In genomic region chr6:51885957-51886356, GRCh38 we compare ENCODE assay signal across 33 cellular contexts.
"Had no signal": no experiment of that assay in that cellular context is flagged by ENCODE, and none has a peak within 500 bp of the region (broad histone marks: within the 10 kb centered on the region; RNA-seq: fewer than 3 reads in every experiment).

No MANE protein-coding gene starts in this region.

- DNase-seq: activated CD4-positive, alpha-beta memory T cell treated with anti-CD3 and anti-CD28 coated beads for 36 hours; activated CD4-positive, alpha-beta T cell treated with anti-CD3 and anti-CD28 coated beads for 1 hour; activated CD4-positive, alpha-beta T cell treated with anti-CD3 and anti-CD28 coated beads for 36 hours; activated CD4-positive, alpha-beta T cell treated with anti-CD3 and anti-CD28 coated beads for 48 hours; activated CD4-positive, alpha-beta T cell treated with anti-CD3 and anti-CD28 coated beads, Interleukin-2, amount 10 ng/mL, durations not matched to agents 7 days and 5 days; activated CD4-positive, alpha-beta T cell treated with anti-CD3 and anti-CD28 coated beads, Interleukin-2, amount 50 U/mL, for 4 hours; activated CD4-positive, CD25-positive, alpha-beta regulatory T cell; activated CD8-positive, alpha-beta memory T cell treated with anti-CD3 and anti-CD28 coated beads, Interleukin-2, amount 50 U/mL, for 4 hours; activated CD8-positive, alpha-beta T cell treated with anti-CD3 and anti-CD28 coated beads for 36 hours; activated effector memory CD4-positive, alpha-beta T cell treated with anti-CD3 and anti-CD28 coated beads, Interleukin-2, amount 50 U/mL, for 16 hours; activated gamma-delta T cell treated with Interleukin-2 at 50 U/mL for 16 hours; activated naive CD4-positive, alpha-beta T cell; activated naive CD4-positive, alpha-beta T cell treated with anti-CD3 and anti-CD28 coated beads for 36 hours; activated naive CD4-positive, alpha-beta T cell treated with anti-CD3 and anti-CD28 coated beads, Interleukin-2, amount 50 U/mL, for 16 hours; activated naive CD8-positive, alpha-beta T cell treated with anti-CD3 and anti-CD28 coated beads for 36 hours; activated T-cell treated with anti-CD3 and anti-CD28 coated beads for 4 hours; activated T-cell treated with anti-CD3 and anti-CD28 coated beads, Interleukin-2, amount 50 U/mL, for 1 hour; activated T-cell treated with anti-CD3 and anti-CD28 coated beads, Interleukin-2, amount 50 U/mL, for 4 hours; activated T-cell treated with anti-CD3 and anti-CD28 coated beads, Interleukin-2, amount 50 U/mL, for 72 hours; adrenal gland; amniotic stem cell; aorta; body of pancreas; brain microvascular endothelial cell; central memory CD4-positive, alpha-beta T cell; T-helper 1 cell; T-helper 2 cell; T-helper 9 cell had no signal

- H3K27me3 ChIP-seq: adrenal gland, brain microvascular endothelial cell, breast epithelium had no signal

- H3K36me3 ChIP-seq: adrenal gland, brain microvascular endothelial cell, breast epithelium had no signal

- H3K27ac ChIP-seq: adrenal gland, body of pancreas, brain microvascular endothelial cell, breast epithelium, VCaP had no signal

- ATAC-seq: activated CD4-positive, alpha-beta T cell treated with anti-CD3 and anti-CD28 coated beads for 36 hours; activated CD4-positive, CD25-positive, alpha-beta regulatory T cell treated with anti-CD3 and anti-CD28 coated beads, Interleukin-2, amount 50 U/mL, for 24 hours; activated CD8-positive, alpha-beta T cell treated with anti-CD3 and anti-CD28 coated beads for 36 hours; activated naive CD4-positive, alpha-beta T cell treated with anti-CD3 and anti-CD28 coated beads, Interleukin-2, amount 50 U/mL, for 72 hours; activated T-cell treated with anti-CD3 and anti-CD28 coated beads, Interleukin-2, amount 50 U/mL, for 4 hours; activated T-cell treated with anti-CD3 and anti-CD28 coated beads, Interleukin-2, amount 50 U/mL, for 72 hours; activated T-helper 17 cell treated with anti-CD3 and anti-CD28 coated beads, Interleukin-2, amount 50 U/mL, for 72 hours; body of pancreas had no signal

- H3K4me1 ChIP-seq: adrenal gland, body of pancreas, breast epithelium had no signal

- H3K4me3 ChIP-seq: adrenal gland, body of pancreas, breast epithelium had no signal

- H3K9me3 ChIP-seq: adrenal gland, body of pancreas, breast epithelium had no signal
